Comparison of ENCODE assay signal across 8 cellular contexts in genomic region chr19:15584541-15585115, GRCh38. TPM values are rescaled to one million over a fixed set of nuclear protein-coding genes. Genes with fewer than 3 reads are reported as not detected.
DNase-seq lines count a peak whose midpoint lies in the region; FAIRE-seq and TF ChIP-seq lines count a peak whose summit lies in the region.
"Had no signal": no experiment of that assay in that cellular context is flagged by ENCODE, and none has a peak within 500 bp of the region (broad histone marks: within the 10 kb centered on the region; RNA-seq: fewer than 3 reads in every experiment).

No MANE protein-coding gene starts in this region.

- H3K27me3 ChIP-seq in bronchial epithelial cell (ENCODE audit: control insufficient read depth, insufficient read depth, low read length) (no peaks in the 10 kb centered on the region), keratinocyte (ENCODE audit: control insufficient read depth, extremely low read depth, insufficient read depth, low read length) (peaks cover 3% of the 10 kb centered on the region)

- no peaks in the 10 kb centered on the region for H3K79me2 ChIP-seq in keratinocyte (ENCODE audit: control insufficient read depth, insufficient read depth, low read length)

- peak; percentile 23 for DNase-seq in NCI-H2029 treated with DMSO at 0.1 percent for 48 hours (lab: John Stamatoyannopoulos, UW)
- peak; percentile 64 to 86 (median 76) for DNase-seq in activated CD4-positive, CD25-positive, alpha-beta regulatory T cell (lab: John Stamatoyannopoulos, UW)
- DNase-seq in bronchial epithelial cell (ENCODE audit: low read depth) = peak; percentile 29
- DNase-seq in keratinocyte (ENCODE audit: low read depth, low spot score) = peak; percentile 7
- DNase-seq in stimulated activated CD4-positive, alpha-beta T cell treated with anti-CD3 and anti-CD28 coated beads, Interleukin-2, amount 100 ng/mL, for 24 hours = peak; percentile 90 to 92
- no peak for DNase-seq in T1000 (lab: John Stamatoyannopoulos, UW)

- dilution Hi-C loops in keratinocyte (cut with MboI; ENCODE audit: extremely low pct_ligation_motif_present, low sequenced_read_pairs) = no loop called here

- no peaks in the 10 kb centered on the region for H4K20me1 ChIP-seq in keratinocyte (ENCODE audit: control insufficient read depth, extremely low read depth, insufficient read depth, low read length)

- H2AFZ ChIP-seq in keratinocyte (ENCODE audit: control insufficient read depth, low read length) = peak overlapping the region; percentile 30

- no peaks in the 10 kb centered on the region for H3K4me1 ChIP-seq in keratinocyte (ENCODE audit: control insufficient read depth, extremely low read depth, insufficient read depth, low read length)

- H3K4me3 ChIP-seq in GM12875 (ENCODE audit: low read depth, low read length) (no peak overlapping the region), bronchial epithelial cell (ENCODE audit: low read depth, low read length) (no peak overlapping the region), keratinocyte (ENCODE audit: control insufficient read depth in 2 of 3, extremely low read depth in 1 of 3, insufficient read depth in 2 of 3, low read depth in 1 of 3, low read length in 3 of 3) (no peak overlapping the region)

- peak; percentile 96 for TF ChIP-seq CTCF in GM12875 (IDR thresholded peaks at IDR 0.05; ENCODE audit: borderline replicate concordance, insufficient read depth, low read depth, low read length)
- TF ChIP-seq CTCF in bronchial epithelial cell (IDR thresholded peaks at IDR 0.05; ENCODE audit: insufficient read depth, low read length, severe bottlenecking) = peak; percentile 90
- TF ChIP-seq CTCF in keratinocyte (optimal IDR thresholded peaks at IDR 0.05 in 1 of 3, IDR thresholded peaks at IDR 0.05 in 1 of 3, conservative IDR thresholded peaks at IDR 0.05 in 1 of 3; ENCODE audit: extremely low read depth in 1 of 3, insufficient read depth in 2 of 3, low read length in 3 of 3) = peak; percentile 86 to 92 (median 87)

- no peak overlapping the region for H3K27ac ChIP-seq in keratinocyte (ENCODE audit: control insufficient read depth, insufficient read depth, low read length)

- H3K4me2 ChIP-seq in keratinocyte (ENCODE audit: control insufficient read depth, extremely low read depth, insufficient read depth, low read depth, low read length) = peak overlapping the region; percentile 22

- no peaks in the 10 kb centered on the region for H3K9me1 ChIP-seq in keratinocyte (ENCODE audit: control insufficient read depth, extremely low read depth, insufficient read depth, low read length)

- no peaks in the 10 kb centered on the region for H3K36me3 ChIP-seq in bronchial epithelial cell (ENCODE audit: control insufficient read depth, insufficient read depth, low read length)
- H3K36me3 ChIP-seq in keratinocyte (ENCODE audit: control insufficient read depth in 2 of 2, extremely low read depth in 1 of 2, insufficient read depth in 2 of 2, low read length in 2 of 2) = no peaks in the 10 kb centered on the region

- H3K9me3 ChIP-seq in keratinocyte (ENCODE audit: control insufficient read depth, low read depth, low read length) = no peaks in the 10 kb centered on the region

- H3K9ac ChIP-seq in keratinocyte (ENCODE audit: control insufficient read depth, extremely low read depth, insufficient read depth, low read length) = no peak overlapping the region

- FAIRE-seq in bronchial epithelial cell (lab: Jason Lieb, UNC) (no peak), keratinocyte (lab: Jason Lieb, UNC) (no peak)

RNA-seq across cellular contexts. Expression of gene CYP4F8, which starts 30.4 kb away (rescaled TPM):
- not detected in 2 replicates for total RNA-seq in bronchial epithelial cell
- polyA plus RNA-seq in keratinocyte = not detected in 3 replicates
- 0.35 TPM for polyA plus RNA-seq in keratinocyte (2011; ENCODE audit: low read depth)
- polyA plus RNA-seq in keratinocyte (2011; cell fraction: cytosol; rRNA removed) = not detected in 2 replicates
- not detected in 2 replicates for polyA plus RNA-seq in keratinocyte (2011; cell fraction: nucleus; rRNA removed)
- not detected in 2 replicates for polyA plus RNA-seq in keratinocyte (2012; ENCODE audit: low replicate concordance)
- polyA minus RNA-seq in keratinocyte = not detected in 3 replicates
- not detected for polyA minus RNA-seq in keratinocyte (2011; cell fraction: cytosol; rRNA and poly(A)+ RNA removed)
- not detected in 2 replicates for polyA minus RNA-seq in keratinocyte (2011; cell fraction: nucleus; rRNA and poly(A)+ RNA removed)
- total RNA-seq: subcutaneous adipose tissue had no signal

RNA-seq across cellular contexts. Expression of gene CYP4F3, which starts 56.1 kb away (rescaled TPM):
- 2.9 and 3.2 TPM in 2 replicates for total RNA-seq in bronchial epithelial cell
- 0.32 to 1.1 TPM (median 0.76 TPM) in 3 replicates for polyA plus RNA-seq in keratinocyte
- polyA plus RNA-seq in keratinocyte (2011; ENCODE audit: low read depth) = 0.69 TPM
- polyA plus RNA-seq in keratinocyte (2011; cell fraction: cytosol; rRNA removed) = 0.11 and 0.13 TPM in 2 replicates
- polyA plus RNA-seq in keratinocyte (2011; cell fraction: nucleus; rRNA removed) = 1.6 and 2.2 TPM in 2 replicates
- polyA plus RNA-seq in keratinocyte (2012; ENCODE audit: low replicate concordance) = 0.44 and 2.3 TPM in 2 replicates
- polyA minus RNA-seq in keratinocyte = 0.58 to 1.3 TPM (median 0.82 TPM) in 3 replicates
- not detected for polyA minus RNA-seq in keratinocyte (2011; cell fraction: cytosol; rRNA and poly(A)+ RNA removed)
- polyA minus RNA-seq in keratinocyte (2011; cell fraction: nucleus; rRNA and poly(A)+ RNA removed) = 0.93 and 1.2 TPM in 2 replicates
